Comparison of ENCODE assay signal across 18 cellular contexts in genomic region chr18:77145364-77145901, GRCh38. TPM values are rescaled to one million over a fixed set of nuclear protein-coding genes. Genes with fewer than 3 reads are reported as not detected.
DNase-seq lines count a peak whose midpoint lies in the region; ATAC-seq, FAIRE-seq and TF ChIP-seq lines count a peak whose summit lies in the region.
"Had no signal": no experiment of that assay in that cellular context is flagged by ENCODE, and none has a peak within 500 bp of the region (broad histone marks: within the 10 kb centered on the region; RNA-seq: fewer than 3 reads in every experiment).

No MANE protein-coding gene starts in this region.

- H2AFZ ChIP-seq in H9 (ENCODE audit: low read length): no peak overlapping the region

- peak; percentile 11 for DNase-seq in H9
- DNase-seq in central memory CD8-positive, alpha-beta T cell (ENCODE audit: low spot score in 2 of 2): no peak
- no peak for DNase-seq in omental fat pad (ENCODE audit: low spot score)
- no peak for DNase-seq in stimulated activated naive B cell treated with anti-CD40 and anti-IgM and Interleukin-4, amounts not matched to agents 10 μg/mL and 1 μg/mL and 100 μg/mL, for 72 hours
- no peak for DNase-seq in urothelium cell line (ENCODE audit: low spot score)
- DNase-seq in NCI-H187 (lab: John Stamatoyannopoulos, UW): no peak
- no peak for DNase-seq in type B pancreatic cell (ENCODE audit: extremely low spot score, unreplicated experiment)
- DNase-seq: BE2C; CD4-positive, alpha-beta memory T cell; DMS153; DMS79 treated with DMSO at 0.1 percent for 48 hours; GDM1 had no signal

- H3K27ac Mint-ChIP-seq in H9 (no peak overlapping the region), type B pancreatic cell (no peak overlapping the region)
- peak overlapping the region; percentile 75 for H3K27ac Mint-ChIP-seq in central memory CD8-positive, alpha-beta T cell (ENCODE audit: low read depth)
- H3K27ac Mint-ChIP-seq in stimulated activated naive B cell treated with anti-CD40 and anti-IgM and Interleukin-4, amounts not matched to agents 10 μg/mL and 1 μg/mL and 100 μg/mL, for 72 hours: peak overlapping the region; percentile 80

- H3K36me3 Mint-ChIP-seq in H9 (ENCODE audit: insufficient read depth in 1 of 3, low read depth in 3 of 3): peaks cover 21 to 32% (median 24%) of the 10 kb centered on the region in 3 experiments
- peaks cover 4% of the 10 kb centered on the region for H3K36me3 Mint-ChIP-seq in central memory CD8-positive, alpha-beta T cell (ENCODE audit: insufficient read depth)
- H3K36me3 Mint-ChIP-seq in stimulated activated naive B cell treated with anti-CD40 and anti-IgM and Interleukin-4, amounts not matched to agents 10 μg/mL and 1 μg/mL and 100 μg/mL, for 72 hours: peaks cover 5 to 19% of the 10 kb centered on the region in 2 donors
- no peaks in the 10 kb centered on the region for H3K36me3 Mint-ChIP-seq in type B pancreatic cell
- H3K36me3 Mint-ChIP-seq: IgD-negative memory B cell had no signal

- peaks cover 10% of the 10 kb centered on the region for H3K9me3 ChIP-seq in H9 (ENCODE audit: control insufficient read depth, low read depth, low read length)
- H3K9me3 ChIP-seq: BE2C had no signal

- H3K23ac ChIP-seq in H9 (ENCODE audit: insufficient read length, low read depth, low read length): no peak overlapping the region

- no peak overlapping the region for H4K8ac ChIP-seq in H9 (replicated peaks; ENCODE audit: insufficient read length, low read depth, low read length)

- H3T11ph ChIP-seq in H9 (ENCODE audit: low read length): no peak overlapping the region

- H3K4me1 Mint-ChIP-seq in H9 (no peaks in the 10 kb centered on the region), type B pancreatic cell (ENCODE audit: unreplicated experiment) (peaks cover 8% of the 10 kb centered on the region)
- peaks cover 51% of the 10 kb centered on the region for H3K4me1 Mint-ChIP-seq in central memory CD8-positive, alpha-beta T cell
- H3K4me1 Mint-ChIP-seq in stimulated activated naive B cell treated with anti-CD40 and anti-IgM and Interleukin-4, amounts not matched to agents 10 μg/mL and 1 μg/mL and 100 μg/mL, for 72 hours: peaks cover 26 to 41% of the 10 kb centered on the region in 2 donors

- H2BK12ac ChIP-seq in H9 (ENCODE audit: insufficient read length, low read depth, low read length): no peak overlapping the region

- no peak overlapping the region for H4K5ac ChIP-seq in H9 (ENCODE audit: insufficient read length, low read depth, low read length)

- H3K79me1 ChIP-seq in H9 (ENCODE audit: insufficient read depth, low read depth, low read length, poor library complexity, severe bottlenecking): no peaks in the 10 kb centered on the region

- no peaks in the 10 kb centered on the region for H3K4me1 ChIP-seq in H9 (ENCODE audit: insufficient read depth, low read length)
- H3K4me1 ChIP-seq: A549, BE2C had no signal

- H3K79me2 ChIP-seq in H9 (ENCODE audit: insufficient read depth, low read length): no peaks in the 10 kb centered on the region

- no peak for FAIRE-seq in urothelium cell line (lab: Jason Lieb, UNC)
- FAIRE-seq: A549, GM12892, GM19239, H1 had no signal

- no peak for ATAC-seq in central memory CD8-positive, alpha-beta T cell (replicated peaks; ENCODE audit: extremely low read depth, poor library complexity, severe bottlenecking)
- ATAC-seq in omental fat pad (ENCODE audit: low FRiP score): peak; percentile 38
- ATAC-seq in stimulated activated naive B cell treated with anti-CD40 and anti-IgM and Interleukin-4, amounts not matched to agents 10 μg/mL and 1 μg/mL and 100 μg/mL, for 72 hours (replicated peaks): no peak
- ATAC-seq: A549 had no signal

- H3K14ac ChIP-seq in H9 (ENCODE audit: insufficient read depth, low read length): no peak overlapping the region; the same call in 1 of the 2 replicates

- no CpG with 5 or more reads among the region's 11 CpGs for WGBS in H9 (ENCODE audit: extremely low coverage, insufficient read length, low lambda C conversion rate)

- no peak overlapping the region for H2BK15ac ChIP-seq in H9 (ENCODE audit: low read depth, low read length)

- H3K9me3 Mint-ChIP-seq in H9: peaks cover 34 to 36% of the 10 kb centered on the region in 2 experiments
- H3K9me3 Mint-ChIP-seq in central memory CD8-positive, alpha-beta T cell: no peaks in the 10 kb centered on the region
- peaks cover 14 to 15% of the 10 kb centered on the region in 2 donors for H3K9me3 Mint-ChIP-seq in stimulated activated naive B cell treated with anti-CD40 and anti-IgM and Interleukin-4, amounts not matched to agents 10 μg/mL and 1 μg/mL and 100 μg/mL, for 72 hours
- peaks cover 5% of the 10 kb centered on the region for H3K9me3 Mint-ChIP-seq in type B pancreatic cell

- no peaks in the 10 kb centered on the region for H3K23me2 ChIP-seq in H9 (ENCODE audit: insufficient read length, low read depth, low read length, poor library complexity, severe bottlenecking)

- no peak overlapping the region for H3K9ac ChIP-seq in H9 (ENCODE audit: extremely low read depth, insufficient read length, low read length)

- no peak overlapping the region for H4K91ac ChIP-seq in H9 (ENCODE audit: insufficient read length, low read depth, low read length)

- H3K4me3 Mint-ChIP-seq in H9: no peak overlapping the region
- no peak overlapping the region for H3K4me3 Mint-ChIP-seq in central memory CD8-positive, alpha-beta T cell
- no peak overlapping the region for H3K4me3 Mint-ChIP-seq in stimulated activated naive B cell treated with anti-CD40 and anti-IgM and Interleukin-4, amounts not matched to agents 10 μg/mL and 1 μg/mL and 100 μg/mL, for 72 hours
- H3K4me3 Mint-ChIP-seq in type B pancreatic cell: no peak overlapping the region
- H3K4me3 Mint-ChIP-seq: IgD-negative memory B cell had no signal

- H3K27me3 Mint-ChIP-seq in H9 (ENCODE audit: low read depth): peaks cover 5% of the 10 kb centered on the region
- no peaks in the 10 kb centered on the region for H3K27me3 Mint-ChIP-seq in central memory CD8-positive, alpha-beta T cell
- H3K27me3 Mint-ChIP-seq in stimulated activated naive B cell treated with anti-CD40 and anti-IgM and Interleukin-4, amounts not matched to agents 10 μg/mL and 1 μg/mL and 100 μg/mL, for 72 hours: no peaks in the 10 kb centered on the region
- H3K27me3 Mint-ChIP-seq in type B pancreatic cell: peaks cover 3% of the 10 kb centered on the region
- H3K27me3 Mint-ChIP-seq: CD4-positive, alpha-beta memory T cell; IgD-negative memory B cell had no signal

- H3K18ac ChIP-seq in H9 (ENCODE audit: insufficient read length, low read depth, low read length): no peak overlapping the region

- H2BK20ac ChIP-seq in H9 (ENCODE audit: low read depth, low read length, poor library complexity, severe bottlenecking): no peak overlapping the region

- H3K56ac ChIP-seq in H9 (ENCODE audit: insufficient read length, low read depth, low read length): no peak overlapping the region

- H3K27me3 ChIP-seq in H9 (ENCODE audit: insufficient read depth, low read length): no peaks in the 10 kb centered on the region
- H3K27me3 ChIP-seq: BE2C had no signal

- no peak for TF ChIP-seq CTCF in H9 (conservative IDR thresholded peaks at IDR 0.05)
- no peak for TF ChIP-seq CTCF in omental fat pad (IDR thresholded peaks at IDR 0.05)
- no peak for TF ChIP-seq CTCF in type B pancreatic cell (conservative IDR thresholded peaks at IDR 0.05)

- no peak overlapping the region for H2BK5ac ChIP-seq in H9 (ENCODE audit: insufficient read length, low read length)

- H2AK5ac ChIP-seq in H9 (ENCODE audit: insufficient read length, low read length): no peak overlapping the region

- H3K4ac ChIP-seq in H9 (ENCODE audit: low read depth, low read length): no peak overlapping the region

- no peak overlapping the region for H3K27ac ChIP-seq in H9 (ENCODE audit: insufficient read length, low read depth, low read length)
- H3K27ac ChIP-seq: A549, C4-2B had no signal

- no peak overlapping the region for H2BK120ac ChIP-seq in H9 (ENCODE audit: low read depth, low read length, poor library complexity, severe bottlenecking)

- no peak overlapping the region for H3K4me2 ChIP-seq in H9 (ENCODE audit: insufficient read depth, insufficient read length, low read length)
- H3K4me2 ChIP-seq: A549 had no signal

- H4K20me1 ChIP-seq in H9 (ENCODE audit: control insufficient read depth, insufficient read depth, insufficient read length): no peaks in the 10 kb centered on the region

RNA-seq across cellular contexts. Expression of gene MBP, which starts 12.8 kb away (rescaled TPM):
- total RNA-seq in H9 (2021) (5.2 and 8.6 TPM in 2 replicates), omental fat pad (10 to 100 TPM; 27.4 to 50.9 (median 36.0) TPM), type B pancreatic cell (ENCODE audit: low replicate concordance) (14.5 and 34.0 TPM in 2 replicates)

Comparison
In these comparisons a context has a peak if more than half of its experiments do, and no peak if none do; other contexts are left out.
1. H3K27ac Mint-ChIP-seq: peak in central memory CD8-positive, alpha-beta T cell (single experiment) and stimulated activated naive B cell treated with anti-CD40 and anti-IgM and Interleukin-4, amounts not matched to agents 10 μg/mL and 1 μg/mL and 100 μg/mL, for 72 hours (single experiment); none in H9 (0 of 3) and type B pancreatic cell (single experiment).